Comparison of ENCODE assay signal across 21 cellular contexts in genomic region chr2:218311908-218312756, GRCh38. TPM values are rescaled to one million over a fixed set of nuclear protein-coding genes. Genes with fewer than 3 reads are reported as not detected.
DNase-seq lines count a peak whose midpoint lies in the region; ATAC-seq and TF ChIP-seq lines count a peak whose summit lies in the region.
"Had no signal": no experiment of that assay in that cellular context is flagged by ENCODE, and none has a peak within 500 bp of the region (broad histone marks: within the 10 kb centered on the region; RNA-seq: fewer than 3 reads in every experiment).

No MANE protein-coding gene starts in this region.

- H3K36me3 ChIP-seq in colonic mucosa: no peaks in the 10 kb centered on the region
- H3K36me3 ChIP-seq: ascending aorta, BLaER1, gastrocnemius medialis, tibial nerve had no signal

- no peaks in the 10 kb centered on the region for H3K4me1 ChIP-seq in colonic mucosa
- H3K4me1 ChIP-seq: ascending aorta, gastrocnemius medialis, tibial nerve had no signal

- TF ChIP-seq CTCF in colonic mucosa (IDR thresholded peaks at IDR 0.05) (no peak), type B pancreatic cell (conservative IDR thresholded peaks at IDR 0.05) (no peak)

- peak overlapping the region; percentile 75 for H3K27ac ChIP-seq in colonic mucosa
- H3K27ac ChIP-seq: ascending aorta, BLaER1, gastrocnemius medialis, skin epidermis, tibial nerve had no signal

- peak overlapping the region; percentile 47 for H3K4me3 Mint-ChIP-seq in type B pancreatic cell

- H3K4me1 Mint-ChIP-seq in type B pancreatic cell (ENCODE audit: unreplicated experiment): peaks cover 39% of the 10 kb centered on the region

- no peaks in the 10 kb centered on the region for H3K9me3 ChIP-seq in colonic mucosa
- H3K9me3 ChIP-seq: ascending aorta, BLaER1, gastrocnemius medialis, tibial nerve had no signal

- peak overlapping the region; percentile 65 for H3K27ac Mint-ChIP-seq in type B pancreatic cell

- no peak for ATAC-seq in HG02870 (IDR thresholded peaks at IDR 0.05; ENCODE audit: unreplicated experiment)
- ATAC-seq: gastrocnemius medialis had no signal

- intact Hi-C loops in colonic mucosa (cut with DNase I): no loop called here

- H3K4me3 ChIP-seq in colonic mucosa: no peak overlapping the region
- H3K4me3 ChIP-seq: ascending aorta, BLaER1, gastrocnemius medialis, skin epidermis, tibial nerve had no signal

- no peaks in the 10 kb centered on the region for H3K9me3 Mint-ChIP-seq in type B pancreatic cell

- H3K9ac ChIP-seq in colonic mucosa (ENCODE audit: low read depth in 2 of 2, low read length in 2 of 2): peak overlapping the region in 1 of 2 donors; percentile 46
- H3K9ac ChIP-seq: BLaER1 had no signal

- no peaks in the 10 kb centered on the region for H3K27me3 ChIP-seq in colonic mucosa
- H3K27me3 ChIP-seq: ascending aorta, BLaER1, gastrocnemius medialis, tibial nerve had no signal

- H3K36me3 Mint-ChIP-seq in type B pancreatic cell: no peaks in the 10 kb centered on the region

- peak; percentile 30 for DNase-seq in NCI-H748 (lab: John Stamatoyannopoulos, UW; ENCODE audit: unreplicated experiment)
- DNase-seq in NCI-H748 treated with DMSO at 0.1 percent for 48 hours (lab: John Stamatoyannopoulos, UW): no peak
- DNase-seq in colonic mucosa: peak; percentile 57
- peak; percentile 64 for DNase-seq in mucosa of gallbladder (ENCODE audit: low spot score)
- DNase-seq in type B pancreatic cell (ENCODE audit: extremely low spot score, unreplicated experiment): no peak
- DNase-seq in NCI-H146 (lab: John Stamatoyannopoulos, UW): no peak
- DNase-seq in NCI-H510A treated with DMSO at 0.1 percent for 48 hours (lab: John Stamatoyannopoulos, UW): no peak
- DNase-seq: 8988T; activated gamma-delta T cell; gastrocnemius medialis; Karpas-422; mammary epithelial cell; NCI-H1417 treated with DMSO at 0.1 percent for 48 hours; NK-92 treated with Interleukin-12 subunit alpha and Interleukin-12 subunit beta, amount 100 ng/mL, for 24 hours had no signal

- no peaks in the 10 kb centered on the region for H3K27me3 Mint-ChIP-seq in type B pancreatic cell

RNA-seq across cellular contexts. Expression of gene TMBIM1, which starts 19.8 kb away (rescaled TPM):
- 100 to 1,000 TPM; 273 to 375 TPM for total RNA-seq in colonic mucosa
- 388 TPM for total RNA-seq in mucosa of gallbladder
- 94.5 and 303 TPM in 2 replicates for total RNA-seq in type B pancreatic cell (ENCODE audit: low replicate concordance)

RNA-seq across cellular contexts. Expression of gene PNKD, which starts 41.8 kb away (rescaled TPM):
- total RNA-seq in colonic mucosa: 100 to 1,000 TPM; 109 to 136 TPM
- 154 TPM for total RNA-seq in mucosa of gallbladder
- 58.4 and 66.4 TPM in 2 replicates for total RNA-seq in type B pancreatic cell (ENCODE audit: low replicate concordance)

RNA-seq across cellular contexts. Expression of gene AAMP, which starts 42.2 kb away (rescaled TPM):
- total RNA-seq in colonic mucosa (100 to 1,000 TPM in 1 of 2 donors, 10 to 100 TPM in 1; 96.1 to 137 TPM), mucosa of gallbladder (114 TPM), type B pancreatic cell (ENCODE audit: low replicate concordance) (82.2 and 97.8 TPM in 2 replicates)

RNA-seq across cellular contexts. Expression of gene CATIP, which starts 44.5 kb away (rescaled TPM):
- total RNA-seq in colonic mucosa: not detected
- total RNA-seq in mucosa of gallbladder: 3.4 TPM
- 0.21 and 4.1 TPM in 2 replicates for total RNA-seq in type B pancreatic cell (ENCODE audit: low replicate concordance)
- total RNA-seq: ascending aorta; gastrocnemius medialis; mammary epithelial cell; osteocyte; T-helper 1 cell treated with Interleukin-12 subunit alpha and Interleukin-12 subunit beta and Interleukin-4 antibody, amounts not matched to agents 30 ng/mL and 1 ng/mL, for 36 hours; tibial nerve had no signal

RNA-seq across cellular contexts. Expression of gene GPBAR1, which starts 51.3 kb away (rescaled TPM):
- 1 to 10 TPM; 1.1 to 1.3 TPM for total RNA-seq in colonic mucosa
- total RNA-seq in mucosa of gallbladder: 49.3 TPM
- 2.1 and 5.7 TPM in 2 replicates for total RNA-seq in type B pancreatic cell (ENCODE audit: low replicate concordance)
- total RNA-seq: ascending aorta, osteocyte had no signal

Comparison
In these comparisons a context has a peak if more than half of its experiments do, and no peak if none do; other contexts are left out.
1. DNase-seq: peak in NCI-H748 (single experiment), colonic mucosa (single experiment) and mucosa of gallbladder (single experiment); none in NCI-H748 treated with DMSO at 0.1 percent for 48 hours (single experiment), type B pancreatic cell (single experiment), NCI-H146 (single experiment) and NCI-H510A treated with DMSO at 0.1 percent for 48 hours (single experiment).